In the genomic region with DNA sequence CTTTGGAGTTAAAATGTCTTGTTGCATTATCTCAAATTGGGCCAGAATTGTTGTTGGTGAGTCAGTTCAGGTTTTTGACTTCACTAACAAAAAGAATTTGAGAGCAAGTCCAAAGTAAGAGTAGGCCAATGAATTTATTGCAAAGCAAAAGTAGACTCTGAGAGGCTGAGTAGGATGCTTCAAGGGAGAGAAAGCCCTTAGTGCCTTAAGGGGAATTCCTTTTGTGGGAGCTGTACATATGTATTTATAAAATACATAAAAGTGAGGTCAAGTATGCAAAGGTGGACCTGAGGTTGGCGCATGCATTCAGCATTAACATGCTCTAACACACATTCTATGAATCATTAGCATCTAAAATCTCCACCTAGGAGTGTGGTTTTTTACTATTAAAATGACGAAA, we compare ENCODE assay signal across 27 cellular contexts.
DNase-seq lines count a peak whose midpoint lies in the region; ATAC-seq and TF ChIP-seq lines count a peak whose summit lies in the region.
"Had no signal": no experiment of that assay in that cellular context is flagged by ENCODE, and none has a peak within 500 bp of the region (broad histone marks: within the 10 kb centered on the region; RNA-seq: fewer than 3 reads in every experiment).

No MANE protein-coding gene starts in this region.

- no peaks in the 10 kb centered on the region for H3K36me3 ChIP-seq in SK-N-SH (replicated peaks in 1 of 2; ENCODE audit: control insufficient read depth in 1 of 2, insufficient read depth in 2 of 2, low read length in 1 of 2)
- H3K36me3 ChIP-seq: MG63, pancreas, suprapubic skin, upper lobe of left lung had no signal

- no peak for TF ChIP-seq RAD21 in SK-N-SH (IDR thresholded peaks at IDR 0.05; ENCODE audit: low read length)

- TF ChIP-seq EP300 in SK-N-SH (IDR thresholded peaks at IDR 0.05; ENCODE audit: borderline replicate concordance in 1 of 2, low read depth in 1 of 2, low read length in 1 of 2) = no peak

- no peaks in the 10 kb centered on the region; a peak in 2 of 4 replicates for H3K4me1 ChIP-seq in SK-N-SH (ENCODE audit: control insufficient read depth in 1 of 2, insufficient read depth in 2 of 2, low read depth in 1 of 2, low read length in 1 of 2)
- H3K4me1 ChIP-seq: pancreas, suprapubic skin, upper lobe of left lung had no signal

- intact Hi-C loops in lower leg skin (cut with DNase I; ENCODE audit: low total_unique reads) = no loop called here

- H4K20me1 ChIP-seq in SK-N-SH (ENCODE audit: insufficient read depth) = no peaks in the 10 kb centered on the region

- H3K4me2 ChIP-seq in SK-N-SH = no peak overlapping the region

- H3F3A ChIP-seq in SK-N-SH (replicated peaks; ENCODE audit: insufficient read depth) = peaks cover 16% of the 10 kb centered on the region

- no peaks in the 10 kb centered on the region for H3K9me3 ChIP-seq in SK-N-SH
- H3K9me3 ChIP-seq: MG63, pancreas, suprapubic skin, upper lobe of left lung had no signal

- no peak for TF ChIP-seq POLR2A in lower leg skin (IDR thresholded peaks at IDR 0.05)

- H3K79me2 ChIP-seq in SK-N-SH (ENCODE audit: insufficient read depth) = no peaks in the 10 kb centered on the region

- no peak overlapping the region for H3K4me3 ChIP-seq in SK-N-SH (ENCODE audit: low read depth in 2 of 2, low read length in 1 of 2)
- H3K4me3 ChIP-seq in fibroblast of villous mesenchyme (ENCODE audit: low read depth, low read length) = no peak overlapping the region
- H3K4me3 ChIP-seq in lower leg skin (ENCODE audit: low read depth, poor library complexity, severe bottlenecking) = no peak overlapping the region
- H3K4me3 ChIP-seq: K562, MG63, pancreas, skin epidermis, suprapubic skin, upper lobe of left lung had no signal

- WGBS in SK-N-SH (ENCODE audit: low lambda C conversion rate) = 47% methylated on average over 2 of the region's 2 CpGs
- WGBS in lower leg skin, 2 donors = 62 to 78% methylated on average over 2 of the region's 2 CpGs

- no peaks in the 10 kb centered on the region for H3K27me3 ChIP-seq in SK-N-SH (ENCODE audit: insufficient read depth)
- H3K27me3 ChIP-seq: MG63, pancreas, suprapubic skin, upper lobe of left lung had no signal

- POLR2A ChIA-PET in SK-N-SH (lab: Yijun Ruan, JAX) = no interaction called here

- H2AFZ ChIP-seq in SK-N-SH (ENCODE audit: low read depth) = peak overlapping the region; percentile 56; the same call in 1 of the 2 replicates

- H3K27ac ChIP-seq in SK-N-SH (ENCODE audit: low read depth in 2 of 2, low read length in 1 of 2) = no peak overlapping the region; a peak in 1 of 4 replicates
- H3K27ac ChIP-seq in caudate nucleus (ENCODE audit: low read depth, low read length) = no peak overlapping the region
- H3K27ac ChIP-seq: pancreas, skin epidermis, suprapubic skin, upper lobe of left lung had no signal

- no peak for ATAC-seq in SK-N-SH treated with all-trans-retinoic acid at 6 μM for 48 hours
- ATAC-seq: K562; left lobe of liver; pancreas; stimulated activated naive B cell treated with anti-CD40 and anti-IgM and Interleukin-4, amounts not matched to agents 10 μg/mL and 1 μg/mL and 100 μg/mL, for 72 hours had no signal

- no peak overlapping the region for H3K9ac ChIP-seq in SK-N-SH

- no peaks in the 10 kb centered on the region for H3K9me2 ChIP-seq in SK-N-SH

- no peak for TF ChIP-seq CTCF in SK-N-SH (IDR thresholded peaks at IDR 0.05)
- TF ChIP-seq CTCF in fibroblast of villous mesenchyme (IDR thresholded peaks at IDR 0.05; ENCODE audit: insufficient read depth, low read depth, low read length) = no peak
- TF ChIP-seq CTCF in lower leg skin (IDR thresholded peaks at IDR 0.05) = no peak

- CTCF ChIA-PET in SK-N-SH (lab: Yijun Ruan, JAX) = no interaction called here

- DNase-seq in SK-N-SH (no peak), RPMI7951 (ENCODE audit: low read depth) (peak; percentile 40), fibroblast of villous mesenchyme (ENCODE audit: low read depth) (peak; percentile 48), T-helper 1 cell (no peak), lower leg skin (ENCODE audit: low spot score in 2 of 2) (no peak), caudate nucleus (lab: John Stamatoyannopoulos, UW) (no peak), NCI-H2081 (lab: John Stamatoyannopoulos, UW) (no peak)
- DNase-seq: activated CD4-positive, alpha-beta memory T cell treated with anti-CD3 and anti-CD28 coated beads, Interleukin-2, amount 10 ng/mL, durations not matched to agents 7 days and 5 days; activated CD4-positive, CD25-positive, alpha-beta regulatory T cell; activated CD8-positive, alpha-beta memory T cell treated with anti-CD3 and anti-CD28 coated beads, Interleukin-2, amount 50 U/mL, for 4 hours; activated naive CD4-positive, alpha-beta T cell treated with Interleukin-2 at 50 U/mL for 16 hours; CD4-positive, alpha-beta memory T cell; cerebellar nuclear complex; H7; hypothalamus; MG63; NCI-H1105 treated with DMSO at 0.1 percent for 48 hours; NCI-H187 treated with DMSO at 0.1 percent for 48 hours; NCI-H748 treated with DMSO at 0.1 percent for 48 hours; pancreas; stimulated activated naive B cell treated with anti-CD40 and anti-IgM and Interleukin-4, amounts not matched to agents 10 μg/mL and 1 μg/mL and 100 μg/mL, for 72 hours; upper lobe of left lung had no signal

TF ChIP-seq in SK-N-SH, 30 proteins besides CTCF, POLR2A, EP300 and RAD21 (continues in another document):
- TF ChIP-seq FOSL2 (IDR thresholded peaks at IDR 0.05; ENCODE audit: borderline replicate concordance, low read depth) (no peak), TEAD4 (IDR thresholded peaks at IDR 0.05; ENCODE audit: borderline replicate concordance, insufficient read depth) (no peak), MEF2A (IDR thresholded peaks at IDR 0.05; ENCODE audit: borderline replicate concordance, low read depth) (no peak), RCOR1 (IDR thresholded peaks at IDR 0.05; ENCODE audit: low read length) (no peak), YY1 (IDR thresholded peaks at IDR 0.05; ENCODE audit: low read depth) (no peak), NFIC (IDR thresholded peaks at IDR 0.05; ENCODE audit: borderline replicate concordance) (no peak), NRF1 (IDR thresholded peaks at IDR 0.05; ENCODE audit: low read depth, low read length) (no peak), FOXJ3 (CRISPR knock-in tag; IDR thresholded peaks at IDR 0.05) (no peak), SIN3A (IDR thresholded peaks at IDR 0.05; ENCODE audit: borderline replicate concordance, low read depth, low read length) (no peak), CHD2 (IDR thresholded peaks at IDR 0.05; ENCODE audit: low read length, partially characterized antibody) (no peak), MXI1 (IDR thresholded peaks at IDR 0.05; ENCODE audit: low read depth, low read length) (no peak)
- TF ChIP-seq, protein P1, sequence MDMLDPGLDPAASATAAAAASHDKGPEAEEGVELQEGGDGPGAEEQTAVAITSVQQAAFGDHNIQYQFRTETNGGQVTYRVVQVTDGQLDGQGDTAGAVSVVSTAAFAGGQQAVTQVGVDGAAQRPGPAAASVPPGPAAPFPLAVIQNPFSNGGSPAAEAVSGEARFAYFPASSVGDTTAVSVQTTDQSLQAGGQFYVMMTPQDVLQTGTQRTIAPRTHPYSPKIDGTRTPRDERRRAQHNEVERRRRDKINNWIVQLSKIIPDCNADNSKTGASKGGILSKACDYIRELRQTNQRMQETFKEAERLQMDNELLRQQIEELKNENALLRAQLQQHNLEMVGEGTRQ (IDR thresholded peaks at IDR 0.05; ENCODE audit: borderline replicate concordance, low read depth, low read length) = no peak

TF ChIP-seq in SK-N-SH treated with all-trans-retinoic acid at 6 μM for 48 hours, 23 proteins besides CTCF, POLR2A, EP300 and RAD21:
- TF ChIP-seq, protein P2, sequence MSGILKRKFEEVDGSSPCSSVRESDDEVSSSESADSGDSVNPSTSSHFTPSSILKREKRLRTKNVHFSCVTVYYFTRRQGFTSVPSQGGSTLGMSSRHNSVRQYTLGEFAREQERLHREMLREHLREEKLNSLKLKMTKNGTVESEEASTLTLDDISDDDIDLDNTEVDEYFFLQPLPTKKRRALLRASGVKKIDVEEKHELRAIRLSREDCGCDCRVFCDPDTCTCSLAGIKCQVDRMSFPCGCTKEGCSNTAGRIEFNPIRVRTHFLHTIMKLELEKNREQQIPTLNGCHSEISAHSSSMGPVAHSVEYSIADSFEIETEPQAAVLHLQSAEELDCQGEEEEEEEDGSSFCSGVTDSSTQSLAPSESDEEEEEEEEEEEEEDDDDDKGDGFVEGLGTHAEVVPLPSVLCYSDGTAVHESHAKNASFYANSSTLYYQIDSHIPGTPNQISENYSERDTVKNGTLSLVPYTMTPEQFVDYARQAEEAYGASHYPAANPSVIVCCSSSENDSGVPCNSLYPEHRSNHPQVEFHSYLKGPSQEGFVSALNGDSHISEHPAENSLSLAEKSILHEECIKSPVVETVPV (CRISPR knock-in tag; IDR thresholded peaks at IDR 0.05) = no peak
- no peak for TF ChIP-seq TOX (CRISPR knock-in tag; IDR thresholded peaks at IDR 0.05; ENCODE audit: borderline replicate concordance)
- no peak for TF ChIP-seq PPARA (CRISPR knock-in tag; IDR thresholded peaks at IDR 0.05; ENCODE audit: borderline replicate concordance)
- TF ChIP-seq CSDC2 (CRISPR knock-in tag; IDR thresholded peaks at IDR 0.05) = no peak
- no peak for TF ChIP-seq RARB (CRISPR knock-in tag; IDR thresholded peaks at IDR 0.05)
- no peak for TF ChIP-seq ESRRG (CRISPR knock-in tag; IDR thresholded peaks at IDR 0.05)

Comparison
In these comparisons a context has a peak if more than half of its experiments do, and no peak if none do; other contexts are left out.
1. DNase-seq: peak in RPMI7951 (single experiment) and fibroblast of villous mesenchyme (single experiment); none in SK-N-SH (single experiment), T-helper 1 cell (0 of 5), lower leg skin (0 of 2), caudate nucleus (0 of 61) and NCI-H2081 (0 of 2).